18 cellular contexts compared by ENCODE assay signal in the genomic region with DNA sequence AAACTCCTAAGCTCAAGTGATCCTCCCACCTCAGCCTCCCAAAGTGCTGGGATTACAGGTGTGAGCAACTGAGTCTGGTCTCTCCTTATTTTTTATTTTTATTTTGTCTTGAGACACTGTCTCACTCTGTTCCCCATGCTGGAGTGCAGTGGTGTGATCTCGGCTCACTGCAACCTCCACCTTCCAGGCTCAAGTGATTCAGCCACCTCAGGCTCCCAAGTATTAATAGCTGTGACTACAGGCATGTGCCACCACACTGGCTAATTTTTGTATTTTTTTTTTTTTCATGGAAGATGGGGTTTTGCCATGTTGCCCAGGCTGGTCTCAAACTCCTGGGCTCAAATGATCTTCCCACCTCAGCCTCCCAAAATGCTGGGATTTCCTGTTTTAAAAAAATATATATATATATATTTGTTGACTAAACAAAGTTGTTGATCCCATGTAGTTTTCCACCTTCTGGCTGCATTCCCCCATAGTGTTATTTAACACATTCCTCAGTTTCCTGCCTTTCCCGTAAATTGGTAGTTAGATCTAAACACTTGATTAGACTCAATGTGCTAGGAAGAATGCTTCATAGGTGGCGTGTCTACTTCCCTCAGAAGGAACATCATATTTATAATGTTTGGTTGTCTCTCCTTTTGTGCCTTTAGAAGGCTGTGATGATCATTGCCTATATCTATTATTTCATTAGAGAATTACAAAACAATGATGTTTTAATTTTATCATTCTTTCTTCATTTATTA. TPM values are rescaled to one million over a fixed set of nuclear protein-coding genes. Genes with fewer than 3 reads are reported as not detected.
DNase-seq lines count a peak whose midpoint lies in the region; ATAC-seq and TF ChIP-seq lines count a peak whose summit lies in the region.
"Had no signal": no experiment of that assay in that cellular context is flagged by ENCODE, and none has a peak within 500 bp of the region (broad histone marks: within the 10 kb centered on the region; RNA-seq: fewer than 3 reads in every experiment).

No MANE protein-coding gene starts in this region.

- H3K36me3 Mint-ChIP-seq in activated CD4-positive, alpha-beta T cell treated with anti-CD3 and anti-CD28 coated beads, Interleukin-2, amount 10 ng/mL, durations not matched to agents 24 days and 14 days (ENCODE audit: low read depth), result peaks cover 3% of the 10 kb centered on the region
- H3K36me3 Mint-ChIP-seq in naive B cell, result no peaks in the 10 kb centered on the region
- no peaks in the 10 kb centered on the region for H3K36me3 Mint-ChIP-seq in T-helper 2 cell treated with Interferon-gamma antibody and Interleukin-4, amounts not matched to agents 5 μg/mL and 100 μg/mL, for 36 hours (ENCODE audit: low read depth)

- peak overlapping the region; percentile 29 for H3K27ac Mint-ChIP-seq in activated CD4-positive, alpha-beta T cell treated with anti-CD3 and anti-CD28 coated beads, Interleukin-2, amount 10 ng/mL, durations not matched to agents 24 days and 14 days
- peak overlapping the region; percentile 47 to 100 (median 88) for H3K27ac Mint-ChIP-seq in naive B cell
- H3K27ac Mint-ChIP-seq in T-helper 2 cell treated with Interferon-gamma antibody and Interleukin-4, amounts not matched to agents 5 μg/mL and 100 μg/mL, for 36 hours, result no peak overlapping the region

- H3K27me3 ChIP-seq in ascending aorta (no peaks in the 10 kb centered on the region), thoracic aorta (replicated peaks; ENCODE audit: insufficient read depth) (no peaks in the 10 kb centered on the region)

- ATAC-seq in naive B cell (ENCODE audit: low read depth in 2 of 2) (no peak), thoracic aorta (ENCODE audit: insufficient number of reproducible peaks, low FRiP score, low read depth) (no peak), SK-N-SH treated with all-trans-retinoic acid at 6 μM for 48 hours (no peak)

- no peak for DNase-seq in activated CD4-positive, alpha-beta T cell treated with anti-CD3 and anti-CD28 coated beads, Interleukin-2, amount 10 ng/mL, durations not matched to agents 24 days and 14 days
- no peak for DNase-seq in activated CD4-positive, alpha-beta T cell treated with anti-CD3 and anti-CD28 coated beads for 4 hours
- DNase-seq in ascending aorta (ENCODE audit: low spot score in 2 of 2) (peak in 1 of 2 donors; percentile 61), naive B cell (no peak), thoracic aorta (ENCODE audit: low spot score) (no peak)
- no peak for DNase-seq in NK-92 treated with Interleukin-12 subunit alpha and Interleukin-12 subunit beta, amount 100 ng/mL, for 24 hours (lab: John Stamatoyannopoulos, UW)
- DNase-seq in T-helper 2 cell treated with Interferon-gamma antibody and Interleukin-4, amounts not matched to agents 5 μg/mL and 100 μg/mL, for 36 hours (ENCODE audit: low spot score), result no peak
- DNase-seq: C1 segment of cervical spinal cord, DMS53, KBM-7, NCI-H1048, NCI-H146, NCI-H2081 treated with DMSO at 0.1 percent for 48 hours, NCI-H345, NCI-H69, PC-9 had no signal

- peaks cover 41% of the 10 kb centered on the region for H3K4me1 Mint-ChIP-seq in activated CD4-positive, alpha-beta T cell treated with anti-CD3 and anti-CD28 coated beads, Interleukin-2, amount 10 ng/mL, durations not matched to agents 24 days and 14 days
- H3K4me1 Mint-ChIP-seq in naive B cell, result peaks cover 56 to 67% (median 62%) of the 10 kb centered on the region in 3 donors
- H3K4me1 Mint-ChIP-seq in T-helper 2 cell treated with Interferon-gamma antibody and Interleukin-4, amounts not matched to agents 5 μg/mL and 100 μg/mL, for 36 hours (ENCODE audit: low read depth), result peaks cover 39% of the 10 kb centered on the region

- H3K9me3 ChIP-seq in ascending aorta (no peaks in the 10 kb centered on the region), thoracic aorta (no peaks in the 10 kb centered on the region)

- peaks cover 3% of the 10 kb centered on the region for H3K9me3 Mint-ChIP-seq in activated CD4-positive, alpha-beta T cell treated with anti-CD3 and anti-CD28 coated beads, Interleukin-2, amount 10 ng/mL, durations not matched to agents 24 days and 14 days
- H3K9me3 Mint-ChIP-seq in naive B cell, result peaks cover 0 to 7% (median 0%) of the 10 kb centered on the region in 7 donors
- peaks cover 5% of the 10 kb centered on the region for H3K9me3 Mint-ChIP-seq in T-helper 2 cell treated with Interferon-gamma antibody and Interleukin-4, amounts not matched to agents 5 μg/mL and 100 μg/mL, for 36 hours

- H3K4me3 ChIP-seq in ascending aorta (no peak overlapping the region), thoracic aorta (no peak overlapping the region)
- H3K4me3 ChIP-seq: PC-9 had no signal

- peaks cover 8 to 41% of the 10 kb centered on the region in 2 donors for H3K4me1 ChIP-seq in ascending aorta
- H3K4me1 ChIP-seq in thoracic aorta (ENCODE audit: control insufficient read depth in 1 of 2, low read depth in 2 of 2), result peaks cover 20 to 55% of the 10 kb centered on the region in 2 donors

- H3K27ac ChIP-seq in ascending aorta, result peak overlapping the region; percentile 82 to 92
- H3K27ac ChIP-seq in thoracic aorta, result peak overlapping the region; percentile 75 to 80
- H3K27ac ChIP-seq: 22Rv1, PC-9 had no signal

- H3K27me3 Mint-ChIP-seq in activated CD4-positive, alpha-beta T cell treated with anti-CD3 and anti-CD28 coated beads, Interleukin-2, amount 10 ng/mL, durations not matched to agents 24 days and 14 days, result no peaks in the 10 kb centered on the region
- peaks cover 0 to 4% (median 0%) of the 10 kb centered on the region in 3 donors for H3K27me3 Mint-ChIP-seq in naive B cell
- no peaks in the 10 kb centered on the region for H3K27me3 Mint-ChIP-seq in T-helper 2 cell treated with Interferon-gamma antibody and Interleukin-4, amounts not matched to agents 5 μg/mL and 100 μg/mL, for 36 hours (ENCODE audit: low read depth)

- intact Hi-C loops in activated CD4-positive, alpha-beta T cell treated with anti-CD3 and anti-CD28 coated beads, Interleukin-2, amount 10 ng/mL, durations not matched to agents 24 days and 14 days (cut with micrococcal nuclease), result no loop called here
- intact Hi-C loops in ascending aorta (cut with DNase I), result loop anchor here (2.0 kb wide), 1 partner anchor 21 kb away; no protein-coding TSS in a partner anchor

- H3K4me3 Mint-ChIP-seq in activated CD4-positive, alpha-beta T cell treated with anti-CD3 and anti-CD28 coated beads, Interleukin-2, amount 10 ng/mL, durations not matched to agents 24 days and 14 days, result no peak overlapping the region
- H3K4me3 Mint-ChIP-seq in naive B cell, result peak overlapping the region in 1 of 8 donors; percentile 16
- no peak overlapping the region for H3K4me3 Mint-ChIP-seq in T-helper 2 cell treated with Interferon-gamma antibody and Interleukin-4, amounts not matched to agents 5 μg/mL and 100 μg/mL, for 36 hours

- TF ChIP-seq CTCF in ascending aorta (IDR thresholded peaks at IDR 0.05) (no peak), thoracic aorta (IDR thresholded peaks at IDR 0.05) (no peak)

- H3K36me3 ChIP-seq in ascending aorta (no peaks in the 10 kb centered on the region), thoracic aorta (no peaks in the 10 kb centered on the region)

TF ChIP-seq in SK-N-SH treated with all-trans-retinoic acid at 6 μM for 48 hours, 23 proteins besides CTCF, POLR2A, EP300 and RAD21 (continues in another document):
- TF ChIP-seq, protein P1, sequence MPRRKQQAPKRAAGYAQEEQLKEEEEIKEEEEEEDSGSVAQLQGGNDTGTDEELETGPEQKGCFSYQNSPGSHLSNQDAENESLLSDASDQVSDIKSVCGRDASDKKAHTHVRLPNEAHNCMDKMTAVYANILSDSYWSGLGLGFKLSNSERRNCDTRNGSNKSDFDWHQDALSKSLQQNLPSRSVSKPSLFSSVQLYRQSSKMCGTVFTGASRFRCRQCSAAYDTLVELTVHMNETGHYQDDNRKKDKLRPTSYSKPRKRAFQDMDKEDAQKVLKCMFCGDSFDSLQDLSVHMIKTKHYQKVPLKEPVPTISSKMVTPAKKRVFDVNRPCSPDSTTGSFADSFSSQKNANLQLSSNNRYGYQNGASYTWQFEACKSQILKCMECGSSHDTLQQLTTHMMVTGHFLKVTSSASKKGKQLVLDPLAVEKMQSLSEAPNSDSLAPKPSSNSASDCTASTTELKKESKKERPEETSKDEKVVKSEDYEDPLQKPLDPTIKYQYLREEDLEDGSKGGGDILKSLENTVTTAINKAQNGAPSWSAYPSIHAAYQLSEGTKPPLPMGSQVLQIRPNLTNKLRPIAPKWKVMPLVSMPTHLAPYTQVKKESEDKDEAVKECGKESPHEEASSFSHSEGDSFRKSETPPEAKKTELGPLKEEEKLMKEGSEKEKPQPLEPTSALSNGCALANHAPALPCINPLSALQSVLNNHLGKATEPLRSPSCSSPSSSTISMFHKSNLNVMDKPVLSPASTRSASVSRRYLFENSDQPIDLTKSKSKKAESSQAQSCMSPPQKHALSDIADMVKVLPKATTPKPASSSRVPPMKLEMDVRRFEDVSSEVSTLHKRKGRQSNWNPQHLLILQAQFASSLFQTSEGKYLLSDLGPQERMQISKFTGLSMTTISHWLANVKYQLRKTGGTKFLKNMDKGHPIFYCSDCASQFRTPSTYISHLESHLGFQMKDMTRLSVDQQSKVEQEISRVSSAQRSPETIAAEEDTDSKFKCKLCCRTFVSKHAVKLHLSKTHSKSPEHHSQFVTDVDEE (CRISPR knock-in tag; IDR thresholded peaks at IDR 0.05), result no peak
- TF ChIP-seq, protein P2, sequence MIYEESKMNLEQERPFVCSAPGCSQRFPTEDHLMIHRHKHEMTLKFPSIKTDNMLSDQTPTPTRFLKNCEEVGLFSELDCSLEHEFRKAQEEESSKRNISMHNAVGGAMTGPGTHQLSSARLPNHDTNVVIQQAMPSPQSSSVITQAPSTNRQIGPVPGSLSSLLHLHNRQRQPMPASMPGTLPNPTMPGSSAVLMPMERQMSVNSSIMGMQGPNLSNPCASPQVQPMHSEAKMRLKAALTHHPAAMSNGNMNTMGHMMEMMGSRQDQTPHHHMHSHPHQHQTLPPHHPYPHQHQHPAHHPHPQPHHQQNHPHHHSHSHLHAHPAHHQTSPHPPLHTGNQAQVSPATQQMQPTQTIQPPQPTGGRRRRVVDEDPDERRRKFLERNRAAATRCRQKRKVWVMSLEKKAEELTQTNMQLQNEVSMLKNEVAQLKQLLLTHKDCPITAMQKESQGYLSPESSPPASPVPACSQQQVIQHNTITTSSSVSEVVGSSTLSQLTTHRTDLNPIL (CRISPR knock-in tag; IDR thresholded peaks at IDR 0.05; ENCODE audit: low read depth), result no peak
- TF ChIP-seq ZNF565 (CRISPR knock-in tag; conservative IDR thresholded peaks at IDR 0.05; ENCODE audit: low read depth) (no peak), ZFP30 (CRISPR knock-in tag; IDR thresholded peaks at IDR 0.05) (no peak), RARB (CRISPR knock-in tag; IDR thresholded peaks at IDR 0.05) (no peak), SNAI2 (CRISPR knock-in tag; IDR thresholded peaks at IDR 0.05) (no peak), BACH2 (CRISPR knock-in tag; IDR thresholded peaks at IDR 0.05; ENCODE audit: borderline replicate concordance) (no peak), OSR1 (CRISPR knock-in tag; IDR thresholded peaks at IDR 0.05) (no peak), PPARA (CRISPR knock-in tag; IDR thresholded peaks at IDR 0.05; ENCODE audit: borderline replicate concordance) (no peak)

RNA-seq across cellular contexts. Expression of a gene that starts 38.8 kb away (rescaled TPM):
- 6.6 and 8.6 TPM in 2 replicates for total RNA-seq in activated CD4-positive, alpha-beta T cell treated with anti-CD3 and anti-CD28 coated beads, Interleukin-2, amount 10 ng/mL, durations not matched to agents 24 days and 14 days
- 280 TPM for total RNA-seq in ascending aorta
- polyA plus RNA-seq in naive B cell (ENCODE audit: low read depth in 6 of 6), result 1 to 10 TPM in 1 of 6 donors, under 1 TPM in 1, not detected in 4; 0.13 to 1.9 TPM
- total RNA-seq in thoracic aorta, result 100 to 1,000 TPM; 133 to 214 TPM
- total RNA-seq: PC-9 had no signal

Comparison
In these comparisons a context has a peak if more than half of its experiments do, and no peak if none do; other contexts are left out.
1. RNA of a gene that starts 38.8 kb away (total RNA-seq): 280 TPM in ascending aorta (single experiment) and 133 to 214 TPM in thoracic aorta; 6.6 to 8.6 TPM in activated CD4-positive, alpha-beta T cell treated with anti-CD3 and anti-CD28 coated beads, Interleukin-2, amount 10 ng/mL, durations not matched to agents 24 days and 14 days; every median in the first group is over 10 times any median in the second.